Comparison of ENCODE assay signal across 1 cellular context in genomic region chr12:49131051-49131972, GRCh38.
TF ChIP-seq lines count a peak whose summit lies in the region.

Gene TUBA1B, minus strand, starts transcription at chr12:49131395. Its CDS starts 95 bp downstream, at chr12:49131300.

TF ChIP-seq in WTC11, 78 proteins besides CTCF, POLR2A, EP300 and RAD21 (continued from another document and continues in another):
- no peak for TF ChIP-seq ZNF532 (CRISPR knock-in tag; IDR thresholded peaks at IDR 0.05; ENCODE audit: borderline replicate concordance)
- TF ChIP-seq ZNF396 (CRISPR knock-in tag; IDR thresholded peaks at IDR 0.05; ENCODE audit: borderline replicate concordance) = no peak
- TF ChIP-seq TEAD4 (CRISPR knock-in tag; IDR thresholded peaks at IDR 0.05) = no peak
- peak; percentile 76 for TF ChIP-seq FOXP1 (CRISPR knock-in tag; IDR thresholded peaks at IDR 0.05; ENCODE audit: borderline replicate concordance)
- TF ChIP-seq ATF6 (CRISPR knock-in tag; IDR thresholded peaks at IDR 0.05) = 0 out of 2 replicates have a peak, but pooled peaks have one; percentile 50
- 0 out of 2 replicates have a peak, but pooled peaks have one; percentile 42 for TF ChIP-seq ZNF281 (CRISPR knock-in tag; IDR thresholded peaks at IDR 0.05)
- no peak for TF ChIP-seq MXD4 (CRISPR knock-in tag; IDR thresholded peaks at IDR 0.05; ENCODE audit: borderline replicate concordance)
- peak; percentile 67; the same call in 1 of the 2 replicates for TF ChIP-seq ZMAT4 (CRISPR knock-in tag; IDR thresholded peaks at IDR 0.05)
- no peak for TF ChIP-seq IRF1 (CRISPR knock-in tag; IDR thresholded peaks at IDR 0.05)
- no peak for TF ChIP-seq ZNF138 (CRISPR knock-in tag; conservative IDR thresholded peaks at IDR 0.05)
- TF ChIP-seq ZNF219 (CRISPR knock-in tag; IDR thresholded peaks at IDR 0.05; ENCODE audit: borderline replicate concordance) = 0 out of 2 replicates have a peak, but pooled peaks have one; percentile 41
- TF ChIP-seq ETV6 (CRISPR knock-in tag; IDR thresholded peaks at IDR 0.05) = 0 out of 2 replicates have a peak, but pooled peaks have one; percentile 7
- TF ChIP-seq CDX4 (CRISPR knock-in tag; IDR thresholded peaks at IDR 0.05; ENCODE audit: borderline replicate concordance) = no peak
- TF ChIP-seq NFE2L1 (CRISPR knock-in tag; IDR thresholded peaks at IDR 0.05) = peak; percentile 77; the same call in 1 of the 2 replicates
- TF ChIP-seq CREB1 (CRISPR knock-in tag; IDR thresholded peaks at IDR 0.05) = no peak
- no peak for TF ChIP-seq SMAD4 (CRISPR knock-in tag; IDR thresholded peaks at IDR 0.05)
- no peak for TF ChIP-seq GTF2I (CRISPR knock-in tag; conservative IDR thresholded peaks at IDR 0.05)
- TF ChIP-seq NFATC4 (CRISPR knock-in tag; IDR thresholded peaks at IDR 0.05) = 0 out of 2 replicates have a peak, but pooled peaks have one; percentile 36
- peak; percentile 94 for TF ChIP-seq TP53 (CRISPR knock-in tag; IDR thresholded peaks at IDR 0.05)
- TF ChIP-seq GABPB1 (CRISPR knock-in tag; IDR thresholded peaks at IDR 0.05) = peak; percentile 34
- peak; percentile 75; the same call in 1 of the 2 replicates for TF ChIP-seq HMGXB4 (CRISPR knock-in tag; IDR thresholded peaks at IDR 0.05)
- TF ChIP-seq ZNF671 (CRISPR knock-in tag; IDR thresholded peaks at IDR 0.05) = no peak
- peak; percentile 89 for TF ChIP-seq FOXP4 (CRISPR knock-in tag; IDR thresholded peaks at IDR 0.05)
- 0 out of 2 replicates have a peak, but pooled peaks have one; percentile 35 for TF ChIP-seq E2F1 (CRISPR knock-in tag; IDR thresholded peaks at IDR 0.05)
- no peak for TF ChIP-seq AR (CRISPR knock-in tag; IDR thresholded peaks at IDR 0.05)
- no peak for TF ChIP-seq KAT7 (CRISPR knock-in tag; IDR thresholded peaks at IDR 0.05; ENCODE audit: borderline replicate concordance)
- no peak for TF ChIP-seq SOX15 (CRISPR knock-in tag; IDR thresholded peaks at IDR 0.05)
- TF ChIP-seq MAX (CRISPR knock-in tag; IDR thresholded peaks at IDR 0.05) = peak; percentile 92; the same call in 1 of the 2 replicates
- TF ChIP-seq RELA (CRISPR knock-in tag; IDR thresholded peaks at IDR 0.05; ENCODE audit: borderline replicate concordance) = peak; percentile 25; the same call in 1 of the 2 replicates
- TF ChIP-seq ZNF232 (CRISPR knock-in tag; IDR thresholded peaks at IDR 0.05) = peak; percentile 83; the same call in 1 of the 2 replicates
- no peak for TF ChIP-seq USF1 (CRISPR knock-in tag; IDR thresholded peaks at IDR 0.05)
- TF ChIP-seq NR3C1 (CRISPR knock-in tag; conservative IDR thresholded peaks at IDR 0.05; ENCODE audit: low read depth) = 0 out of 2 replicates have a peak, but pooled peaks have one; percentile 42
- no peak for TF ChIP-seq RORB (CRISPR knock-in tag; IDR thresholded peaks at IDR 0.05)
- peak; percentile 94; the same call in 1 of the 2 replicates for TF ChIP-seq CBFB (CRISPR knock-in tag; IDR thresholded peaks at IDR 0.05; ENCODE audit: low read depth)
- no peak for TF ChIP-seq FOXJ3 (CRISPR knock-in tag; IDR thresholded peaks at IDR 0.05; ENCODE audit: borderline replicate concordance)
- TF ChIP-seq TCF7 (CRISPR knock-in tag; IDR thresholded peaks at IDR 0.05; ENCODE audit: low read depth) = no peak
- TF ChIP-seq MYBL2 (CRISPR knock-in tag; IDR thresholded peaks at IDR 0.05) = no peak
